ENCODE assay signal across 23 cellular contexts in the genomic region with DNA sequence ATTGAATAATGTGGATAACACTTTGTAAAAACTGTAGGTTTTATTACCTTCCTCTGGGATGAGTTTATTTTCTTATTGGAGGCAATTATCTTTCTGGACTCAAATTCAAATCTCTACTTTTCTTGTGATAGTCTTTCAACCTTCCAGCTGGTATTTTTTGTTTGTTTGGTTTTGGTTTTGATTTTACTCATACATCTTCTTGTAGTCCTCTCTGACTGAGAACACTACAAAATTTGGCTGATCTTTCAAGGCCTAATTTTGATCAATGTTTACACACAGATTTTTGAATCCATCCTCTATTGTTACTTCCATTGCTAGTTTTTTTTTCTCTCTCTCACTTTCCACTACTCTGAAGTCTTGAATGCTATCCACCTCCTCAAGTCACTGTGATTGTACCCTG.
DNase-seq lines count a peak whose midpoint lies in the region; ATAC-seq and TF ChIP-seq lines count a peak whose summit lies in the region.
"Had no signal": no experiment of that assay in that cellular context is flagged by ENCODE, and none has a peak within 500 bp of the region (broad histone marks: within the 10 kb centered on the region; RNA-seq: fewer than 3 reads in every experiment).

No MANE protein-coding gene starts in this region.

- H3K79me2 ChIP-seq in PC-9 (ENCODE audit: low read depth) = no peaks in the 10 kb centered on the region

- no peaks in the 10 kb centered on the region for H4K20me1 ChIP-seq in PC-9 (ENCODE audit: insufficient read depth)

- no peaks in the 10 kb centered on the region for H3K27me3 ChIP-seq in PC-9 (ENCODE audit: insufficient read depth, low read depth)
- H3K27me3 ChIP-seq: ascending aorta, tibial artery had no signal

- CTCF ChIA-PET in PC-9 (lab: Charles Lee) = no interaction called here

- no TSS peak for BruUV-seq in PC-9 (replicated peaks; lab: Mats Ljungman, UMichigan)

- DNase-seq in GM13976 (ENCODE audit: low spot score) = peak; percentile 10
- DNase-seq in NCI-H1048 (lab: John Stamatoyannopoulos, UW) = no peak
- no peak for DNase-seq in PC-9
- DNase-seq in iPS-NIHi11 (ENCODE audit: low spot score) = no peak
- DNase-seq: activated naive CD4-positive, alpha-beta T cell treated with anti-CD3 and anti-CD28 coated beads for 36 hours; activated T-cell treated with anti-CD3 and anti-CD28 coated beads, Interleukin-2, amount 50 U/mL, for 24 hours; C1 segment of cervical spinal cord; DMS 273 treated with DMSO at 0.1 percent for 48 hours; GDM1; HCEC 1CT; Kasumi-1; left ventricle myocardium inferior; mucosa of descending colon; NCI-H2171 treated with DMSO at 0.1 percent for 48 hours; SIG-M5; stimulated activated naive B cell treated with anti-CD40 and anti-IgM and Interleukin-4, amounts not matched to agents 10 μg/mL and 1 μg/mL and 100 μg/mL, for 72 hours; tibial artery had no signal

- H3K9me3 ChIP-seq in PC-9 (ENCODE audit: insufficient read depth, low read depth) = no peaks in the 10 kb centered on the region
- H3K9me3 ChIP-seq: mucosa of descending colon had no signal

- TF ChIP-seq CTCF in GM13976 (IDR thresholded peaks at IDR 0.05; ENCODE audit: borderline replicate concordance, control extremely low read depth, extremely low read depth, insufficient read depth, missing control alignments) (no peak), PC-9 (conservative IDR thresholded peaks at IDR 0.05) (no peak)

- no peak overlapping the region for H3K27ac ChIP-seq in PC-9
- H3K27ac ChIP-seq: ascending aorta, left ventricle myocardium inferior, tibial artery, VCaP had no signal

- H3K9me2 ChIP-seq in PC-9 (ENCODE audit: insufficient read depth) = 0 out of 2 replicates have a peak, but pooled peaks cover 3% of the 10 kb centered on the region

- H3K4me2 ChIP-seq in PC-9 = no peak overlapping the region

- H3K4me1 ChIP-seq in PC-9 (replicated peaks; ENCODE audit: insufficient read depth) = no peaks in the 10 kb centered on the region
- H3K4me1 ChIP-seq: ascending aorta, left ventricle myocardium inferior, tibial artery had no signal

- intact Hi-C loops in PC-9 (cut with micrococcal nuclease; ENCODE audit: unreplicated experiment) = no loop called here

- H2AFZ ChIP-seq in PC-9 = no peak overlapping the region

- peak; percentile 74 for ATAC-seq in GM19043 (IDR thresholded peaks at IDR 0.05; ENCODE audit: low read depth, unreplicated experiment)
- ATAC-seq in HG02588 (IDR thresholded peaks at IDR 0.05; ENCODE audit: unreplicated experiment) = peak; percentile 80
- ATAC-seq in HG03442 (IDR thresholded peaks at IDR 0.05; ENCODE audit: unreplicated experiment) = peak; percentile 90
- ATAC-seq in GM21423 (IDR thresholded peaks at IDR 0.05; ENCODE audit: unreplicated experiment) = no peak
- ATAC-seq: mucosa of descending colon; stimulated activated naive B cell treated with anti-CD40 and anti-IgM and Interleukin-4, amounts not matched to agents 10 μg/mL and 1 μg/mL and 100 μg/mL, for 72 hours had no signal

- POLR2A ChIA-PET in PC-9 (lab: Charles Lee; ENCODE audit: unreplicated experiment) = no interaction called here

- no peaks in the 10 kb centered on the region for H3K36me3 ChIP-seq in PC-9 (ENCODE audit: low read depth)
- H3K36me3 ChIP-seq: ascending aorta, left ventricle myocardium inferior, tibial artery had no signal

- H3F3A ChIP-seq in PC-9 (ENCODE audit: insufficient read depth, low read depth) = no peaks in the 10 kb centered on the region

- H3K4me3 ChIP-seq in PC-9 = no peak overlapping the region
- H3K4me3 ChIP-seq: ascending aorta, left ventricle myocardium inferior, mucosa of descending colon, tibial artery had no signal

- in situ Hi-C loops in GM13976 (cut with MboI; ENCODE audit: low sequenced_read_pairs, unreplicated experiment) = no loop called here
